Comparison of ENCODE assay signal across 27 cellular contexts in genomic region chr16:66264311-66265105, GRCh38.
A peak's percentile ranks its signal among the peaks of the same experiment; 100 is the strongest.
DNase-seq lines count a peak whose midpoint lies in the region; ATAC-seq and TF ChIP-seq lines count a peak whose summit lies in the region.
"Had no signal": no experiment of that assay in that cellular context is flagged by ENCODE, and none has a peak within 500 bp of the region (broad histone marks: within the 10 kb centered on the region; RNA-seq: fewer than 3 reads in every experiment).

No MANE protein-coding gene starts in this region.

- H3K4me1 Mint-ChIP-seq in activated CD4-positive, alpha-beta memory T cell treated with anti-CD3 and anti-CD28 coated beads, Interleukin-2, amount 10 ng/mL, durations not matched to agents 7 days and 5 days: no peaks in the 10 kb centered on the region
- H3K4me1 Mint-ChIP-seq in activated CD4-positive, alpha-beta memory T cell treated with anti-CD3 and anti-CD28 coated beads for 36 hours (ENCODE audit: low read depth): peaks cover 3% of the 10 kb centered on the region
- H3K4me1 Mint-ChIP-seq: activated T-helper 17 cell treated with anti-CD3 and anti-CD28 coated beads, Interleukin-2, amount 50 U/mL, for 72 hours had no signal

- no peaks in the 10 kb centered on the region for H3K9me3 ChIP-seq in upper lobe of left lung
- H3K9me3 ChIP-seq: left ventricle myocardium inferior, suprapubic skin had no signal

- POLR2A ChIA-PET in activated CD4-positive, alpha-beta memory T cell treated with anti-CD3 and anti-CD28 coated beads, Interleukin-2, amount 10 ng/mL, durations not matched to agents 7 days and 5 days (lab: Charles Lee): no interaction called here
- POLR2A ChIA-PET in activated CD4-positive, alpha-beta memory T cell treated with anti-CD3 and anti-CD28 coated beads for 36 hours (lab: Charles Lee): no interaction called here

- peaks cover 3 to 10% (median 7%) of the 10 kb centered on the region in 4 donors for H3K4me1 ChIP-seq in upper lobe of left lung

- peak overlapping the region in 3 of 4 donors; percentile 44 to 71 (median 70) for H3K27ac ChIP-seq in upper lobe of left lung
- H3K27ac ChIP-seq: 22Rv1, dorsolateral prefrontal cortex, left ventricle myocardium inferior, neural progenitor cell had no signal

- WGBS in upper lobe of left lung, 2 donors: 83 to 92% methylated on average over 1 to 17 of the region's 17 CpGs

- no peaks in the 10 kb centered on the region for H3K9me3 Mint-ChIP-seq in activated CD4-positive, alpha-beta memory T cell treated with anti-CD3 and anti-CD28 coated beads, Interleukin-2, amount 10 ng/mL, durations not matched to agents 7 days and 5 days
- H3K9me3 Mint-ChIP-seq in activated CD4-positive, alpha-beta memory T cell treated with anti-CD3 and anti-CD28 coated beads for 36 hours: no peaks in the 10 kb centered on the region
- H3K9me3 Mint-ChIP-seq: activated naive CD4-positive, alpha-beta T cell treated with anti-CD3 and anti-CD28 coated beads, Interleukin-2, amount 50 U/mL, for 72 hours; activated T-helper 17 cell treated with anti-CD3 and anti-CD28 coated beads, Interleukin-2, amount 50 U/mL, for 72 hours; neural progenitor cell had no signal

- H3K27me3 Mint-ChIP-seq in activated CD4-positive, alpha-beta memory T cell treated with anti-CD3 and anti-CD28 coated beads, Interleukin-2, amount 10 ng/mL, durations not matched to agents 7 days and 5 days: peaks cover 19% of the 10 kb centered on the region
- peaks cover 27% of the 10 kb centered on the region for H3K27me3 Mint-ChIP-seq in activated CD4-positive, alpha-beta memory T cell treated with anti-CD3 and anti-CD28 coated beads for 36 hours

- TF ChIP-seq EP300 in upper lobe of left lung (IDR thresholded peaks at IDR 0.05): no peak

- H3K27me3 ChIP-seq in upper lobe of left lung: no peaks in the 10 kb centered on the region
- H3K27me3 ChIP-seq: dorsolateral prefrontal cortex, suprapubic skin had no signal

- intact Hi-C loops in activated CD4-positive, alpha-beta memory T cell treated with anti-CD3 and anti-CD28 coated beads for 36 hours (cut with micrococcal nuclease): no loop called here

- H3K36me3 ChIP-seq in upper lobe of left lung: no peaks in the 10 kb centered on the region
- H3K36me3 ChIP-seq: left ventricle myocardium inferior, neural progenitor cell, suprapubic skin had no signal

- DNase-seq in activated CD4-positive, alpha-beta memory T cell treated with anti-CD3 and anti-CD28 coated beads, Interleukin-2, amount 10 ng/mL, durations not matched to agents 7 days and 5 days: peak; percentile 12
- DNase-seq in activated CD4-positive, alpha-beta memory T cell treated with anti-CD3 and anti-CD28 coated beads for 36 hours: no peak
- DNase-seq in ecto neural progenitor cell (ENCODE audit: low spot score): peak; percentile 33
- DNase-seq in myocyte (ENCODE audit: low read depth): peak; percentile 78
- DNase-seq in upper lobe of left lung: no peak
- DNase-seq in activated CD4-positive, alpha-beta T cell treated with anti-CD3 and anti-CD28 coated beads for 48 hours: no peak
- DNase-seq in DMS 273 treated with DMSO at 0.1 percent for 48 hours (lab: John Stamatoyannopoulos, UW): no peak
- no peak for DNase-seq in midbrain (lab: John Stamatoyannopoulos, UW)
- DNase-seq: activated CD4-positive, alpha-beta T cell treated with anti-CD3 and anti-CD28 coated beads, Interleukin-2, amount 50 U/mL, for 1 hour; CD4-positive, CD25-positive, alpha-beta regulatory T cell; left ventricle myocardium inferior; NCI-H1105 treated with DMSO at 0.1 percent for 48 hours; NCI-H1930; NCI-H526; SIG-M5; stimulated activated CD4-positive, alpha-beta T cell treated with anti-CD3 and anti-CD28 coated beads, Interleukin-15, amount 100 ng/mL, for 24 hours; stimulated activated naive CD4-positive, alpha-beta T cell; T1000 had no signal

- no peak overlapping the region for H3K27ac Mint-ChIP-seq in activated CD4-positive, alpha-beta memory T cell treated with anti-CD3 and anti-CD28 coated beads, Interleukin-2, amount 10 ng/mL, durations not matched to agents 7 days and 5 days
- H3K27ac Mint-ChIP-seq in activated CD4-positive, alpha-beta memory T cell treated with anti-CD3 and anti-CD28 coated beads for 36 hours: no peak overlapping the region
- H3K27ac Mint-ChIP-seq: activated naive CD4-positive, alpha-beta T cell treated with anti-CD3 and anti-CD28 coated beads, Interleukin-2, amount 50 U/mL, for 72 hours; activated T-helper 17 cell treated with anti-CD3 and anti-CD28 coated beads, Interleukin-2, amount 50 U/mL, for 72 hours; neural progenitor cell; progenitor cell of endocrine pancreas had no signal

- no peak overlapping the region for H3K4me3 ChIP-seq in upper lobe of left lung
- H3K4me3 ChIP-seq: dorsolateral prefrontal cortex, left ventricle myocardium inferior, neural progenitor cell, suprapubic skin had no signal

- no peaks in the 10 kb centered on the region for H3K36me3 Mint-ChIP-seq in activated CD4-positive, alpha-beta memory T cell treated with anti-CD3 and anti-CD28 coated beads, Interleukin-2, amount 10 ng/mL, durations not matched to agents 7 days and 5 days (ENCODE audit: low read depth)
- H3K36me3 Mint-ChIP-seq in activated CD4-positive, alpha-beta memory T cell treated with anti-CD3 and anti-CD28 coated beads for 36 hours: no peaks in the 10 kb centered on the region
- H3K36me3 Mint-ChIP-seq: activated naive CD4-positive, alpha-beta T cell treated with anti-CD3 and anti-CD28 coated beads, Interleukin-2, amount 50 U/mL, for 72 hours; CD4-positive, CD25-positive, alpha-beta regulatory T cell; neural progenitor cell had no signal

- TF ChIP-seq CTCF in upper lobe of left lung (IDR thresholded peaks at IDR 0.05): no peak

- CTCF ChIA-PET in activated CD4-positive, alpha-beta memory T cell treated with anti-CD3 and anti-CD28 coated beads, Interleukin-2, amount 10 ng/mL, durations not matched to agents 7 days and 5 days (lab: Charles Lee): no interaction called here
- CTCF ChIA-PET in activated CD4-positive, alpha-beta memory T cell treated with anti-CD3 and anti-CD28 coated beads for 36 hours (lab: Charles Lee): interaction anchor here (1.3 kb wide), 1 partner anchor 12 kb away, joined by 4 read pairs; no protein-coding TSS in a partner anchor

- no peak for TF ChIP-seq POLR2A in upper lobe of left lung (IDR thresholded peaks at IDR 0.05)

- ATAC-seq in upper lobe of left lung (ENCODE audit: low FRiP score in 2 of 2): no peak
- ATAC-seq: activated naive CD4-positive, alpha-beta T cell treated with anti-CD3 and anti-CD28 coated beads, Interleukin-2, amount 50 U/mL, for 72 hours; activated T-helper 17 cell treated with anti-CD3 and anti-CD28 coated beads, Interleukin-2, amount 50 U/mL, for 72 hours; Panc1; sciatic nerve had no signal

- no peak overlapping the region for H3K4me3 Mint-ChIP-seq in activated CD4-positive, alpha-beta memory T cell treated with anti-CD3 and anti-CD28 coated beads, Interleukin-2, amount 10 ng/mL, durations not matched to agents 7 days and 5 days
- H3K4me3 Mint-ChIP-seq in activated CD4-positive, alpha-beta memory T cell treated with anti-CD3 and anti-CD28 coated beads for 36 hours: no peak overlapping the region
- H3K4me3 Mint-ChIP-seq: activated T-helper 17 cell treated with anti-CD3 and anti-CD28 coated beads, Interleukin-2, amount 50 U/mL, for 72 hours; CD4-positive, CD25-positive, alpha-beta regulatory T cell; neural progenitor cell had no signal

Comparison
In these comparisons a context has a peak if more than half of its experiments do, and no peak if none do; other contexts are left out.
1. DNase-seq: peak in activated CD4-positive, alpha-beta memory T cell treated with anti-CD3 and anti-CD28 coated beads, Interleukin-2, amount 10 ng/mL, durations not matched to agents 7 days and 5 days (single experiment), ecto neural progenitor cell (single experiment) and myocyte (single experiment); none in activated CD4-positive, alpha-beta memory T cell treated with anti-CD3 and anti-CD28 coated beads for 36 hours (single experiment), upper lobe of left lung (0 of 2), activated CD4-positive, alpha-beta T cell treated with anti-CD3 and anti-CD28 coated beads for 48 hours (single experiment), DMS 273 treated with DMSO at 0.1 percent for 48 hours (single experiment) and midbrain (single experiment).